Comparison of ENCODE assay signal across 6 cellular contexts in genomic region chr7:115083935-115084334, GRCh38.
"Had no signal": no experiment of that assay in that cellular context is flagged by ENCODE, and none has a peak within 500 bp of the region (broad histone marks: within the 10 kb centered on the region; RNA-seq: fewer than 3 reads in every experiment).

No MANE protein-coding gene starts in this region.

- H3K27ac ChIP-seq: GM23248 had no signal

- H3K4me3 ChIP-seq: GM23248, HAP-1 had no signal

- H3K9ac ChIP-seq: GM23248 had no signal

- H3K36me3 ChIP-seq: HAP-1 had no signal

- H2AFZ ChIP-seq: GM23248 had no signal

- H3K9me3 ChIP-seq: HAP-1 had no signal

- ATAC-seq: HCT116 had no signal

- DNase-seq: GM23248, GOT3, H7, HFFc6 had no signal
